1 cellular context compared by ENCODE assay signal in genomic region chr4:105192474-105192873, GRCh38.
TF ChIP-seq lines count a peak whose summit lies in the region.

No MANE protein-coding gene starts in this region.

TF ChIP-seq in A549, 52 proteins besides CTCF, POLR2A, EP300 and RAD21 (continued from another document):
- TF ChIP-seq, protein P1, sequence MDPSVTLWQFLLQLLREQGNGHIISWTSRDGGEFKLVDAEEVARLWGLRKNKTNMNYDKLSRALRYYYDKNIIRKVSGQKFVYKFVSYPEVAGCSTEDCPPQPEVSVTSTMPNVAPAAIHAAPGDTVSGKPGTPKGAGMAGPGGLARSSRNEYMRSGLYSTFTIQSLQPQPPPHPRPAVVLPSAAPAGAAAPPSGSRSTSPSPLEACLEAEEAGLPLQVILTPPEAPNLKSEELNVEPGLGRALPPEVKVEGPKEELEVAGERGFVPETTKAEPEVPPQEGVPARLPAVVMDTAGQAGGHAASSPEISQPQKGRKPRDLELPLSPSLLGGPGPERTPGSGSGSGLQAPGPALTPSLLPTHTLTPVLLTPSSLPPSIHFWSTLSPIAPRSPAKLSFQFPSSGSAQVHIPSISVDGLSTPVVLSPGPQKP (IDR thresholded peaks at IDR 0.05; ENCODE audit: low read depth, low read length): no peak
- TF ChIP-seq CHD2 (IDR thresholded peaks at IDR 0.05; ENCODE audit: low read length, partially characterized antibody): no peak
- no peak for TF ChIP-seq ESRRA (IDR thresholded peaks at IDR 0.05; ENCODE audit: borderline replicate concordance, low read length)
- no peak for TF ChIP-seq HOXB5 (CRISPR knock-in tag; IDR thresholded peaks at IDR 0.05)
- TF ChIP-seq RCOR1 (IDR thresholded peaks at IDR 0.05; ENCODE audit: low read depth, low read length): no peak
